Comparison of ENCODE assay signal across 15 cellular contexts in genomic region chr7:30881448-30881847, GRCh38. TPM values are rescaled to one million over a fixed set of nuclear protein-coding genes. Genes with fewer than 3 reads are reported as not detected.
DNase-seq lines count a peak whose midpoint lies in the region; ATAC-seq, FAIRE-seq and TF ChIP-seq lines count a peak whose summit lies in the region.
"Had no signal": no experiment of that assay in that cellular context is flagged by ENCODE, and none has a peak within 500 bp of the region (broad histone marks: within the 10 kb centered on the region; RNA-seq: fewer than 3 reads in every experiment).

No MANE protein-coding gene starts in this region.

- H3K36me3 ChIP-seq in Caco-2 (ENCODE audit: control insufficient read depth, insufficient read depth, low read length) = no peaks in the 10 kb centered on the region
- no peaks in the 10 kb centered on the region for H3K36me3 ChIP-seq in H1 (ENCODE audit: control insufficient read depth in 2 of 4, insufficient read depth in 4 of 4, low read length in 3 of 4)
- H3K36me3 ChIP-seq: BLaER1 treated with 17β-estradiol and CSF1 and Interleukin-3, amounts not matched to agents 10 nM and 100 nM had no signal

- no peak overlapping the region; the same call in 1 of the 2 replicates for H4K8ac ChIP-seq in H1 (ENCODE audit: extremely low read depth, insufficient read depth, low read length)

- FAIRE-seq in H1 (lab: Jason Lieb, UNC) = no peak
- FAIRE-seq: GM12878 had no signal

- no peak for TF ChIP-seq RAD21 in H1 (IDR thresholded peaks at IDR 0.05 in 1 of 2, conservative IDR thresholded peaks at IDR 0.05 in 1 of 2; ENCODE audit: low read depth in 2 of 2, low read length in 2 of 2)

- H3K4me3 ChIP-seq in Caco-2 (ENCODE audit: low read depth, low read length) (no peak overlapping the region), H1 (ENCODE audit: extremely low read depth in 1 of 4, insufficient read depth in 2 of 4, low read depth in 3 of 4, low read length in 4 of 4) (no peak overlapping the region)
- H3K4me3 ChIP-seq: BLaER1 treated with 17β-estradiol and CSF1 and Interleukin-3, amounts not matched to agents 10 nM and 100 nM; GM12878; GM23338 had no signal

- no peak overlapping the region for H3K56ac ChIP-seq in H1 (replicated peaks; ENCODE audit: insufficient read length, low read depth, low read length)

- H3K4me2 ChIP-seq in H1 (ENCODE audit: insufficient read depth in 1 of 2, low read depth in 2 of 2, low read length in 2 of 2) = no peak overlapping the region

- H2AFZ ChIP-seq in H1 (ENCODE audit: low read length) = no peak overlapping the region

- H2BK15ac ChIP-seq in H1 (ENCODE audit: low read length) = 0 out of 2 replicates have a peak overlapping the region, but pooled peaks have one; percentile 72

- H3K27me3 Mint-ChIP-seq in Caco-2 (ENCODE audit: insufficient read depth, unreplicated experiment) (no peaks in the 10 kb centered on the region), neural crest cell (ENCODE audit: low read depth) (no peaks in the 10 kb centered on the region)
- H3K27me3 Mint-ChIP-seq in activated CD4-positive, alpha-beta T cell treated with anti-CD3 and anti-CD28 coated beads, Interleukin-2, amount 10 ng/mL, durations not matched to agents 24 days and 14 days = no peaks in the 10 kb centered on the region
- H3K27me3 Mint-ChIP-seq: CD4-positive, CD25-positive, alpha-beta regulatory T cell had no signal

- no peak overlapping the region for H3K4ac ChIP-seq in H1 (replicated peaks; ENCODE audit: insufficient read length, low read depth, low read length)

- no peak for DNase-seq in Caco-2
- DNase-seq in H1 (ENCODE audit: low read depth in 1 of 2, low spot score in 2 of 2) = no peak
- DNase-seq in neural crest cell (ENCODE audit: low read depth, low spot score) = no peak
- peak; percentile 25 for DNase-seq in putamen (ENCODE audit: low spot score)
- DNase-seq in activated CD4-positive, alpha-beta T cell treated with anti-CD3 and anti-CD28 coated beads, Interleukin-2, amount 10 ng/mL, durations not matched to agents 24 days and 14 days = no peak
- DNase-seq in NCI-H146 treated with DMSO at 0.1 percent for 48 hours (lab: John Stamatoyannopoulos, UW; ENCODE audit: unreplicated experiment) = no peak
- DNase-seq: ACHN; CD4-positive, CD25-positive, alpha-beta regulatory T cell; DMS79; H9 had no signal

- H3K23me2 ChIP-seq in H1 (ENCODE audit: low read depth, low read length) = no peaks in the 10 kb centered on the region

- no peaks in the 10 kb centered on the region for H3K79me1 ChIP-seq in H1 (ENCODE audit: low read depth, low read length)

- no TSS peak for BruUV-seq in Caco-2 (replicated peaks; lab: Mats Ljungman, UMichigan)

- TF ChIP-seq EP300 in H1 (IDR thresholded peaks at IDR 0.05; ENCODE audit: borderline replicate concordance in 1 of 2, low read depth in 2 of 2, low read length in 2 of 2) = no peak

- H4K91ac ChIP-seq in H1 (replicated peaks; ENCODE audit: insufficient read length, low read length) = no peak overlapping the region

- H3K4me1 Mint-ChIP-seq in Caco-2 (ENCODE audit: low read depth, unreplicated experiment) (peaks cover 31% of the 10 kb centered on the region), neural crest cell (peaks cover 25% of the 10 kb centered on the region)
- H3K4me1 Mint-ChIP-seq in activated CD4-positive, alpha-beta T cell treated with anti-CD3 and anti-CD28 coated beads, Interleukin-2, amount 10 ng/mL, durations not matched to agents 24 days and 14 days = no peaks in the 10 kb centered on the region

- H3K4me3 Mint-ChIP-seq in Caco-2 (ENCODE audit: unreplicated experiment) (no peak overlapping the region), neural crest cell (no peak overlapping the region)
- no peak overlapping the region for H3K4me3 Mint-ChIP-seq in activated CD4-positive, alpha-beta T cell treated with anti-CD3 and anti-CD28 coated beads, Interleukin-2, amount 10 ng/mL, durations not matched to agents 24 days and 14 days
- H3K4me3 Mint-ChIP-seq: CD4-positive, CD25-positive, alpha-beta regulatory T cell; GM23338; H9 had no signal

- H4K5ac ChIP-seq in H1 (ENCODE audit: insufficient read length, low read depth, low read length) = no peak overlapping the region

- CTCF ChIA-PET in Caco-2 (lab: Charles Lee) (interaction anchor here (1.4 kb wide), 1 partner anchor 57 kb away, joined by 3 read pairs; no protein-coding TSS in a partner anchor), H1 (lab: Charles Lee; ENCODE audit: partially characterized antibody) (interaction anchor here (0.8 to 3.8 kb wide), 7 partner anchors 9 to 240 kb away, joined by 3 to 20 read pairs (median 4); no protein-coding TSS in a partner anchor)

- no peak overlapping the region for H3K27ac ChIP-seq in H1 (ENCODE audit: low read depth, low read length)
- H3K27ac ChIP-seq: BLaER1 treated with 17β-estradiol and CSF1 and Interleukin-3, amounts not matched to agents 10 nM and 100 nM had no signal

- no peak for TF ChIP-seq CTCF in Caco-2 (IDR thresholded peaks at IDR 0.05; ENCODE audit: insufficient read depth in 1 of 2, low read depth in 1 of 2, low read length in 1 of 2, severe bottlenecking in 1 of 2, unreplicated experiment in 1 of 2)
- TF ChIP-seq CTCF in H1 (IDR thresholded peaks at IDR 0.05; ENCODE audit: control extremely low read depth in 1 of 3, insufficient read depth in 1 of 3, low read depth in 1 of 3, low read length in 3 of 3) = no peak
- no peak for TF ChIP-seq CTCF in neural crest cell (conservative IDR thresholded peaks at IDR 0.05)

- H4K20me1 ChIP-seq in H1 (replicated peaks in 1 of 2; ENCODE audit: control insufficient read depth in 1 of 2, insufficient read depth in 2 of 2, low read length in 2 of 2) = no peaks in the 10 kb centered on the region
- H4K20me1 ChIP-seq: BLaER1 treated with 17β-estradiol and CSF1 and Interleukin-3, amounts not matched to agents 10 nM and 100 nM had no signal

- no peak for TF ChIP-seq POLR2A in H1 (IDR thresholded peaks at IDR 0.05; ENCODE audit: control extremely low read depth in 1 of 2, low read depth in 2 of 2, low read length in 2 of 2)

- no peak for ATAC-seq in esophagus mucosa
- ATAC-seq: GM12878 had no signal

- H3K9me3 Mint-ChIP-seq in Caco-2 (ENCODE audit: unreplicated experiment) = no peaks in the 10 kb centered on the region
- no peaks in the 10 kb centered on the region for H3K9me3 Mint-ChIP-seq in neural crest cell
- H3K9me3 Mint-ChIP-seq in activated CD4-positive, alpha-beta T cell treated with anti-CD3 and anti-CD28 coated beads, Interleukin-2, amount 10 ng/mL, durations not matched to agents 24 days and 14 days = no peaks in the 10 kb centered on the region
- H3K9me3 Mint-ChIP-seq: CD4-positive, CD25-positive, alpha-beta regulatory T cell; H9 had no signal

- H3K36me3 Mint-ChIP-seq in Caco-2 (ENCODE audit: insufficient read depth, unreplicated experiment) (peaks cover 4% of the 10 kb centered on the region), neural crest cell (ENCODE audit: low read depth) (peaks cover 3% of the 10 kb centered on the region)
- no peaks in the 10 kb centered on the region for H3K36me3 Mint-ChIP-seq in activated CD4-positive, alpha-beta T cell treated with anti-CD3 and anti-CD28 coated beads, Interleukin-2, amount 10 ng/mL, durations not matched to agents 24 days and 14 days (ENCODE audit: low read depth)
- H3K36me3 Mint-ChIP-seq: CD4-positive, CD25-positive, alpha-beta regulatory T cell had no signal

- intact Hi-C loops in Caco-2 (cut with micrococcal nuclease; ENCODE audit: unreplicated experiment) = loop anchor here (5.0 to 10.0 kb wide), 2 partner anchors 79 to 137 kb away; no protein-coding TSS in a partner anchor
- intact Hi-C loops in activated CD4-positive, alpha-beta T cell treated with anti-CD3 and anti-CD28 coated beads, Interleukin-2, amount 10 ng/mL, durations not matched to agents 24 days and 14 days (cut with micrococcal nuclease) = no loop called here

- WGBS in H1 (ENCODE audit: extremely low coverage in 1 of 2, insufficient coverage in 1 of 2, insufficient read length in 1 of 2, insufficient replicate concordance in 2 of 2, low coverage in 1 of 2, low lambda C conversion rate in 2 of 2, missing lambda C conversion rate in 1 of 2), 2 experiments = 94% methylated on average over 7 of the region's 7 CpGs; no CpG with 5 or more reads in 1 of the 2 experiments

- no peaks in the 10 kb centered on the region for H3K27me3 ChIP-seq in Caco-2 (replicated peaks; ENCODE audit: control insufficient read depth, insufficient read depth, low read length)
- no peaks in the 10 kb centered on the region for H3K27me3 ChIP-seq in H1 (replicated peaks in 1 of 4; ENCODE audit: control insufficient read depth in 3 of 4, extremely low read depth in 1 of 4, insufficient read depth in 3 of 4, low read length in 3 of 4)

- no peak overlapping the region for H3K9ac ChIP-seq in H1 (replicated peaks in 1 of 4; ENCODE audit: extremely low read depth in 1 of 4, low read depth in 3 of 4, low read length in 3 of 4)
- H3K9ac ChIP-seq: BLaER1 treated with 17β-estradiol and CSF1 and Interleukin-3, amounts not matched to agents 10 nM and 100 nM had no signal

- no peak overlapping the region for H2BK12ac ChIP-seq in H1 (ENCODE audit: low read depth, low read length)

- no peak overlapping the region for H2BK5ac ChIP-seq in H1 (ENCODE audit: low read depth, low read length)

- no peak overlapping the region; the same call in 1 of the 2 replicates for H3K18ac ChIP-seq in H1 (ENCODE audit: extremely low read depth, low read length)

- no peaks in the 10 kb centered on the region for H3K79me2 ChIP-seq in H1 (ENCODE audit: control insufficient read depth in 1 of 2, insufficient read depth in 2 of 2, low read length in 2 of 2)

- H3K4me1 ChIP-seq in Caco-2 (peaks cover 34% of the 10 kb centered on the region), H1 (replicated peaks in 1 of 4; ENCODE audit: control insufficient read depth in 3 of 4, insufficient read depth in 4 of 4, low read length in 3 of 4) (peaks cover 0 to 25% (median 11%) of the 10 kb centered on the region in 4 experiments; a peak in 6 of 7 replicates)

- 0 out of 2 replicates have a peak overlapping the region, but pooled peaks have one; percentile 10 for H2BK20ac ChIP-seq in H1 (ENCODE audit: low read length)

- no peak overlapping the region for H3K23ac ChIP-seq in H1 (ENCODE audit: insufficient read length)

- H3K14ac ChIP-seq in H1 (ENCODE audit: insufficient read length) = no peak overlapping the region

- no peak overlapping the region for H2BK120ac ChIP-seq in H1 (replicated peaks; ENCODE audit: low read depth, low read length)

- H3K27ac Mint-ChIP-seq in Caco-2 (ENCODE audit: unreplicated experiment) (peak overlapping the region; percentile 87), neural crest cell (ENCODE audit: unreplicated experiment) (peak overlapping the region; percentile 51)
- no peak overlapping the region for H3K27ac Mint-ChIP-seq in activated CD4-positive, alpha-beta T cell treated with anti-CD3 and anti-CD28 coated beads, Interleukin-2, amount 10 ng/mL, durations not matched to agents 24 days and 14 days
- H3K27ac Mint-ChIP-seq: CD4-positive, CD25-positive, alpha-beta regulatory T cell; GM23338; H9 had no signal

- POLR2A ChIA-PET in Caco-2 (lab: Charles Lee) = interaction anchor here (0.6 kb wide), 1 partner anchor 14 kb away, joined by 3 read pairs; no protein-coding TSS in a partner anchor
- POLR2A ChIA-PET in H1 (lab: Charles Lee; ENCODE audit: partially characterized antibody) = no interaction called here

- 0 out of 2 replicates have a peak overlapping the region, but pooled peaks have one; percentile 39 for H2AK5ac ChIP-seq in H1 (ENCODE audit: low read depth, low read length)

- no peaks in the 10 kb centered on the region for H3K9me3 ChIP-seq in Caco-2
- H3K9me3 ChIP-seq in H1 (ENCODE audit: insufficient read depth in 2 of 2, low read depth in 1 of 2, low read length in 1 of 2) = no peaks in the 10 kb centered on the region
- H3K9me3 ChIP-seq: BLaER1 treated with 17β-estradiol and CSF1 and Interleukin-3, amounts not matched to agents 10 nM and 100 nM had no signal

RNA-seq across cellular contexts. Expression of gene AQP1, which starts 30.2 kb away (rescaled TPM):
- total RNA-seq in Caco-2 (2022) (0.19 and 0.52 TPM in 2 replicates), neural crest cell (0.48 and 1.4 TPM in 2 replicates), esophagus mucosa (42.3 TPM)
- 0.17 and 0.19 TPM in 2 replicates for total RNA-seq in H1 (2021; fragmentation: NEBNext Ultra II Directional; extraction: Animal tissue kit (Norgen Biotek cat#: 25700))
- 0.18 and 0.19 TPM in 2 replicates for polyA plus RNA-seq in H1 (2011; rRNA removed)
- polyA plus RNA-seq in H1 (2011; cell fraction: cytosol; rRNA removed) = 0.17 TPM
- polyA plus RNA-seq in H1 (2011; cell fraction: nucleus; rRNA removed) = 1.4 TPM
- 0.21 to 0.66 TPM (median 0.39 TPM) in 4 replicates for polyA plus RNA-seq in H1 (2012, experiment 1 of 2)
- 0.24 TPM for polyA plus RNA-seq in H1 (2012, experiment 2 of 2)
- 0.16 TPM for polyA plus RNA-seq in H1 (2013, experiment 1 of 2)
- 0.06 TPM for polyA plus RNA-seq in H1 (2013, experiment 2 of 2)
- polyA minus RNA-seq in H1 (2011; rRNA and poly(A)+ RNA removed) = 0.17 and 0.57 TPM in 2 replicates
- polyA minus RNA-seq in H1 (2011; cell fraction: cytosol; rRNA and poly(A)+ RNA removed) = not detected
- polyA minus RNA-seq in H1 (2011; cell fraction: nucleus; rRNA and poly(A)+ RNA removed) = not detected
- not detected in 2 replicates for total RNA-seq in activated CD4-positive, alpha-beta T cell treated with anti-CD3 and anti-CD28 coated beads, Interleukin-2, amount 10 ng/mL, durations not matched to agents 24 days and 14 days
- total RNA-seq: G401 had no signal
- polyA plus RNA-seq: CD4-positive, CD25-positive, alpha-beta regulatory T cell; GM23338 had no signal

Comparison
In these comparisons a context has a peak if more than half of its experiments do, and no peak if none do; other contexts are left out.
1. RNA of gene AQP1, which starts 30.2 kb away (total RNA-seq): 42.3 TPM in esophagus mucosa (single experiment); 0.48 to 1.4 TPM in neural crest cell, 0.19 to 0.52 TPM in Caco-2, 0.17 to 0.19 TPM in H1 and not detected in activated CD4-positive, alpha-beta T cell treated with anti-CD3 and anti-CD28 coated beads, Interleukin-2, amount 10 ng/mL, durations not matched to agents 24 days and 14 days; every median in the first group is over 10 times any median in the second.